In the genomic region with DNA sequence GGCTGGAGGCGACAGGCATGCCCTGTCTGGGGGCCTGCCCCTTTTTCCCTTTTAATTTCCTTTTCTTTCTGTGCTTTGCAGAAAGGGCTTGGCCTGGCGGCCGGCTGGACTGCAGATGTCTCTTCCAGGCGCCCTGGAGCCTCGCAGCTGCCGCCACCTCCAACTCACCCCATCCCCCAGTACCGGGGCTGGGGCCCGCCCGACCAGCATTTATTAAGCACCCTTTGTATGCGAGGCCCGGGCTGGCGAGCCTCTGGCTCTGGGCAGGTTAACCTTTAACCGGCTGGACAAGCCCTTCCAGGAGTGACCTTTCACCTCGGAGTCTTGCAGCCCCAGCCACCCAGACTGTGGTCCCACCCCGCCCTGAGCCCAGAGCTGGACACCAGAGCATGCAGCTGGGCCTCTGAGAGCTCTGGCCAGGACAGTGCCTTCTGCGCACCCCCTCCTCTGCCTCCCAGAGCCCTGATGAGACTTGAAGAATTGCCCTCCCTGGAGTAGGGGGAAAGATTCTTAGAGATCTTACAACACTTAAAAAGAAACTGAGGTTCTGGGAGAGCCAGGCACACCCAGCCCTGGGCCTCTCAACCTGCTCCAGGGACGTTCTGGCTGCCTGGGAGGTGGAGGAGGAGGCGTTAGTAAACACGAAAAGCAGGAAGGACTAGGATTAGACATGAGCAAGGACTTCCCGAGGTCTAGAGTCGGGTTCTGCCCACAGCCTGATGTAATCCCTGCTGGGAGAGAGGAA, we compare ENCODE assay signal across 6 cellular contexts. TPM values are rescaled to one million over a fixed set of nuclear protein-coding genes. Genes with fewer than 3 reads are reported as not detected.
DNase-seq lines count a peak whose midpoint lies in the region; ATAC-seq and TF ChIP-seq lines count a peak whose summit lies in the region.

No MANE protein-coding gene starts in this region.

- H3K9me2 ChIP-seq in SK-N-SH, result no peaks in the 10 kb centered on the region

- H3K9ac ChIP-seq in SK-N-SH (peak overlapping the region; percentile 66; the same call in 1 of the 2 replicates), iPS-20b (ENCODE audit: low read depth, low read length) (peak overlapping the region; percentile 88; the same call in 1 of the 2 replicates)

- H2AFZ ChIP-seq in SK-N-SH (ENCODE audit: low read depth), result peak overlapping the region; percentile 83

- H3K4me1 ChIP-seq in SK-N-SH (ENCODE audit: control insufficient read depth in 1 of 2, insufficient read depth in 2 of 2, low read depth in 1 of 2, low read length in 1 of 2) (peaks cover 6 to 24% of the 10 kb centered on the region in 2 experiments; a peak in 2 of 4 replicates), iPS-20b (ENCODE audit: insufficient read depth, low read length) (peaks cover 23% of the 10 kb centered on the region; the same call in 1 of the 2 replicates)

- CTCF ChIA-PET in SK-N-SH (lab: Yijun Ruan, JAX), result interaction anchor here (1.2 kb wide), 1 partner anchor 13 kb away, joined by 4 read pairs; no protein-coding TSS in a partner anchor

- no peak for TF ChIP-seq CTCF in GM12875 (IDR thresholded peaks at IDR 0.05; ENCODE audit: borderline replicate concordance, insufficient read depth, low read depth, low read length)
- TF ChIP-seq CTCF in SK-N-SH (IDR thresholded peaks at IDR 0.05), result no peak

- no peak for TF ChIP-seq RAD21 in SK-N-SH (IDR thresholded peaks at IDR 0.05; ENCODE audit: low read length)

- no peaks in the 10 kb centered on the region for H3K9me3 ChIP-seq in SK-N-SH
- no peaks in the 10 kb centered on the region for H3K9me3 ChIP-seq in iPS-20b (ENCODE audit: insufficient read depth, low read depth, low read length)

- no peak; a peak in 1 of 4 replicates for TF ChIP-seq EP300 in SK-N-SH (IDR thresholded peaks at IDR 0.05; ENCODE audit: borderline replicate concordance in 1 of 2, low read depth in 1 of 2, low read length in 1 of 2)

- H3K4me3 ChIP-seq in GM12875 (ENCODE audit: low read depth, low read length) (peak overlapping the region; percentile 67), SK-N-SH (ENCODE audit: low read depth in 2 of 2, low read length in 1 of 2) (peak overlapping the region; percentile 43 to 55; a peak in 2 of 4 replicates), iPS-20b (ENCODE audit: low read length) (peak overlapping the region; percentile 72; the same call in 1 of the 2 replicates)

- H3K27me3 ChIP-seq in SK-N-SH (ENCODE audit: insufficient read depth) (no peaks in the 10 kb centered on the region), iPS-20b (ENCODE audit: insufficient read depth, low read length) (no peaks in the 10 kb centered on the region)

- POLR2A ChIA-PET in SK-N-SH (lab: Yijun Ruan, JAX), result no interaction called here

- 40% methylated on average over 17 of the region's 21 CpGs for WGBS in SK-N-SH (ENCODE audit: low lambda C conversion rate)

- DNase-seq in SK-N-SH (peak; percentile 88), NCI-H187 (lab: John Stamatoyannopoulos, UW) (no peak), amniotic stem cell (lab: John Stamatoyannopoulos, UW) (no peak)

- H3K4me2 ChIP-seq in SK-N-SH, result peak overlapping the region; percentile 87

- H3K27ac ChIP-seq in SK-N-SH (ENCODE audit: low read depth in 2 of 2, low read length in 1 of 2) (peak overlapping the region; percentile 22 to 79; a peak in 3 of 4 replicates), iPS-20b (ENCODE audit: low read length) (peak overlapping the region; percentile 92)

- peaks cover 13% of the 10 kb centered on the region; the same call in 1 of the 2 replicates for H4K20me1 ChIP-seq in SK-N-SH (ENCODE audit: insufficient read depth)

- H3F3A ChIP-seq in SK-N-SH (replicated peaks; ENCODE audit: insufficient read depth), result peaks cover 4% of the 10 kb centered on the region

- peaks cover 35% of the 10 kb centered on the region for H3K79me2 ChIP-seq in SK-N-SH (ENCODE audit: insufficient read depth)

- no peak for ATAC-seq in GM21529 (IDR thresholded peaks at IDR 0.05; ENCODE audit: unreplicated experiment)

- H3K36me3 ChIP-seq in SK-N-SH (replicated peaks in 1 of 2; ENCODE audit: control insufficient read depth in 1 of 2, insufficient read depth in 2 of 2, low read length in 1 of 2) (no peaks in the 10 kb centered on the region), iPS-20b (ENCODE audit: insufficient read depth, low read depth, low read length) (no peaks in the 10 kb centered on the region)

TF ChIP-seq in SK-N-SH, 30 proteins besides CTCF, POLR2A, EP300 and RAD21:
- TF ChIP-seq FOXJ3 (CRISPR knock-in tag; IDR thresholded peaks at IDR 0.05), result no peak
- peak; percentile 80 for TF ChIP-seq CHD2 (IDR thresholded peaks at IDR 0.05; ENCODE audit: low read length, partially characterized antibody)
- peak; percentile 53; the same call in 1 of the 2 replicates for TF ChIP-seq RCOR1 (IDR thresholded peaks at IDR 0.05; ENCODE audit: low read length)
- peak; percentile 36; the same call in 1 of the 2 replicates for TF ChIP-seq TCF12 (IDR thresholded peaks at IDR 0.05)
- no peak for TF ChIP-seq ELF1 (IDR thresholded peaks at IDR 0.05)

RNA-seq across cellular contexts. Expression of a gene that starts 1.1 kb away (rescaled TPM):
- 31.7 and 37.3 TPM in 2 replicates for polyA plus RNA-seq in SK-N-SH (2012; rRNA removed)
- polyA plus RNA-seq in SK-N-SH (2012; cell fraction: cytosol; rRNA removed), result 16.0 and 27.7 TPM in 2 replicates
- 33.4 and 46.3 TPM in 2 replicates for polyA plus RNA-seq in SK-N-SH (2012; cell fraction: nucleus; rRNA removed)

RNA-seq across cellular contexts. Expression of a gene that starts 17.7 kb away (rescaled TPM):
- polyA plus RNA-seq in SK-N-SH (2012; rRNA removed), result 0.03 and 0.05 TPM in 2 replicates
- polyA plus RNA-seq in SK-N-SH (2012; cell fraction: cytosol; rRNA removed), result 0.01 TPM in 2 replicates
- 0.02 and 0.06 TPM in 2 replicates for polyA plus RNA-seq in SK-N-SH (2012; cell fraction: nucleus; rRNA removed)

RNA-seq across cellular contexts. Expression of a gene that starts 20.4 kb away (rescaled TPM):
- 192 TPM in 2 replicates for polyA plus RNA-seq in SK-N-SH (2012; rRNA removed)
- polyA plus RNA-seq in SK-N-SH (2012; cell fraction: cytosol; rRNA removed), result 112 and 137 TPM in 2 replicates
- polyA plus RNA-seq in SK-N-SH (2012; cell fraction: nucleus; rRNA removed), result 286 and 348 TPM in 2 replicates

RNA-seq across cellular contexts. Expression of a gene that starts 20.8 kb away (rescaled TPM):
- 9.1 and 9.8 TPM in 2 replicates for polyA plus RNA-seq in SK-N-SH (2012; rRNA removed)
- polyA plus RNA-seq in SK-N-SH (2012; cell fraction: cytosol; rRNA removed), result 6.5 and 8.9 TPM in 2 replicates
- polyA plus RNA-seq in SK-N-SH (2012; cell fraction: nucleus; rRNA removed), result 18.3 and 24.7 TPM in 2 replicates

RNA-seq across cellular contexts. Expression of a gene that starts 31.7 kb away (rescaled TPM):
- polyA plus RNA-seq in SK-N-SH (2012; rRNA removed), result 63.9 and 81.8 TPM in 2 replicates
- polyA plus RNA-seq in SK-N-SH (2012; cell fraction: cytosol; rRNA removed), result 50.5 and 51.0 TPM in 2 replicates
- polyA plus RNA-seq in SK-N-SH (2012; cell fraction: nucleus; rRNA removed), result 75.2 and 100 TPM in 2 replicates
